19 cellular contexts compared by ENCODE assay signal in the genomic region with DNA sequence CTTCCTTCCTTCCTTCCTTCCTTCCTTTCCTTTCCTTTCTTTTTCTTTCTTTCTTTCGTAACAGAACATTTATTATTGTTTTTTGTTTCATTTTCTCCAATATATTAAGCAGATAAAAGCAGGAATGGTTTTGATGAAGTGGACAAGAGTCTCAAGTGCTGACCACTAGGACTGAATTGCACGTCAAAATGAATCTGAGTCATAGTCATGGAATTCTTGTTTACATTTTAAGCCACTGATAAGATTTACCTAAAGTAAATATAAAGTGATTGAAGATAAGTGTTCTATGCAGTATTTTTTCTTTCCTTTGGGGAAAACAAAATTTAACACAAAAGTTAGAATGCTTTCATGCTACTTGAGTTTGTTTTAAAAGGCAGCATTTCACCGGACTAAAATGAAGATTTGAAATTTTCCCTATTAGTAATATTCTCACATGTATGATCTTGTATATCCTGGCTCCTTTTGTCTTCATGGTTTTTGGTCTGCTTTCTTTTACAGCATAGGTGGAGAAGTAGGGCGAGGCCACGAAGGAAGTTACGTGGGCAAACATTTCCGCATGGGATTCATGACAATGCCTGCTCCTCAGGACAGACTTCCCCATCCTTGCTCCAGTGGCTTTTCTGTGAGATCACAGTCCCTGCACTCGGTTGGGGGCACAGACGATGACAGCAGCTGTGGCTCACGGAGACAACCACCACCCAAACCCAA.
A peak's percentile ranks its signal among the peaks of the same experiment; 100 is the strongest.
DNase-seq lines count a peak whose midpoint lies in the region; ATAC-seq and TF ChIP-seq lines count a peak whose summit lies in the region.
"Had no signal": no experiment of that assay in that cellular context is flagged by ENCODE, and none has a peak within 500 bp of the region (broad histone marks: within the 10 kb centered on the region; RNA-seq: fewer than 3 reads in every experiment).

No MANE protein-coding gene starts in this region.

- H3K27ac ChIP-seq in breast epithelium (no peak overlapping the region), upper lobe of right lung (no peak overlapping the region)
- H3K27ac ChIP-seq: neural progenitor cell, sigmoid colon, transverse colon had no signal

- H3K4me1 Mint-ChIP-seq in MCF 10A (ENCODE audit: insufficient read depth, unreplicated experiment): no peaks in the 10 kb centered on the region
- no peaks in the 10 kb centered on the region for H3K4me1 Mint-ChIP-seq in naive thymus-derived CD8-positive, alpha-beta T cell
- H3K4me1 Mint-ChIP-seq: activated CD4-positive, alpha-beta memory T cell treated with anti-CD3 and anti-CD28 coated beads, Interleukin-2, amount 10 ng/mL, durations not matched to agents 7 days and 5 days; activated naive CD8-positive, alpha-beta T cell treated with anti-CD3 and anti-CD28 coated beads, Interleukin-2, amount 50 U/mL, for 24 hours had no signal

- DNase-seq in MCF 10A (ENCODE audit: unreplicated experiment) (peak; percentile 6), breast epithelium (ENCODE audit: low spot score in 2 of 2) (no peak), RPMI7951 (ENCODE audit: low read depth) (peak; percentile 54), fibroblast of peridontal ligament (ENCODE audit: extremely low read depth) (peak; percentile 30), upper lobe of right lung (no peak), NCI-H82 (lab: John Stamatoyannopoulos, UW) (no peak)
- DNase-seq in effector CD8-positive, alpha-beta T cell (lab: John Stamatoyannopoulos, UW): no peak
- no peak for DNase-seq in naive thymus-derived CD8-positive, alpha-beta T cell
- DNase-seq: activated CD4-positive, alpha-beta memory T cell treated with anti-CD3 and anti-CD28 coated beads, Interleukin-2, amount 10 ng/mL, durations not matched to agents 7 days and 5 days; activated naive CD8-positive, alpha-beta T cell treated with anti-CD3 and anti-CD28 coated beads, Interleukin-2, amount 50 U/mL, for 24 hours; CD8-positive, alpha-beta T cell; Kasumi-1; mesendoderm; NCI-H187; NCI-H526 treated with DMSO at 0.1 percent for 48 hours; OCI-M1; sigmoid colon; transverse colon had no signal

- H3K4me3 ChIP-seq in breast epithelium: no peak overlapping the region
- no peak overlapping the region for H3K4me3 ChIP-seq in upper lobe of right lung
- H3K4me3 ChIP-seq: neural progenitor cell, sigmoid colon, transverse colon had no signal

- CTCF ChIA-PET in MCF 10A (lab: Yijun Ruan, JAX): no interaction called here

- no peaks in the 10 kb centered on the region for H3K4me1 ChIP-seq in breast epithelium
- H3K4me1 ChIP-seq in upper lobe of right lung: peaks cover 3% of the 10 kb centered on the region
- H3K4me1 ChIP-seq: neural progenitor cell, transverse colon had no signal

- TF ChIP-seq POLR2A in breast epithelium (IDR thresholded peaks at IDR 0.05): no peak

- TF ChIP-seq CTCF in MCF 10A (IDR thresholded peaks at IDR 0.05; ENCODE audit: unreplicated experiment) (no peak), breast epithelium (IDR thresholded peaks at IDR 0.05) (no peak), upper lobe of right lung (IDR thresholded peaks at IDR 0.05) (no peak)

- H3K9me3 Mint-ChIP-seq in MCF 10A (ENCODE audit: unreplicated experiment): no peaks in the 10 kb centered on the region
- H3K9me3 Mint-ChIP-seq in naive thymus-derived CD8-positive, alpha-beta T cell: no peaks in the 10 kb centered on the region
- H3K9me3 Mint-ChIP-seq: activated CD4-positive, alpha-beta memory T cell treated with anti-CD3 and anti-CD28 coated beads, Interleukin-2, amount 10 ng/mL, durations not matched to agents 7 days and 5 days; activated naive CD8-positive, alpha-beta T cell treated with anti-CD3 and anti-CD28 coated beads, Interleukin-2, amount 50 U/mL, for 24 hours; CD8-positive, alpha-beta T cell; neural progenitor cell had no signal

- H3K36me3 Mint-ChIP-seq in MCF 10A (ENCODE audit: insufficient read depth, unreplicated experiment): no peaks in the 10 kb centered on the region
- H3K36me3 Mint-ChIP-seq in naive thymus-derived CD8-positive, alpha-beta T cell: no peaks in the 10 kb centered on the region
- H3K36me3 Mint-ChIP-seq: CD8-positive, alpha-beta T cell; neural progenitor cell had no signal

- H3K4me3 Mint-ChIP-seq in MCF 10A (ENCODE audit: unreplicated experiment): no peak overlapping the region
- no peak overlapping the region for H3K4me3 Mint-ChIP-seq in naive thymus-derived CD8-positive, alpha-beta T cell
- H3K4me3 Mint-ChIP-seq: activated CD4-positive, alpha-beta memory T cell treated with anti-CD3 and anti-CD28 coated beads, Interleukin-2, amount 10 ng/mL, durations not matched to agents 7 days and 5 days; activated naive CD8-positive, alpha-beta T cell treated with anti-CD3 and anti-CD28 coated beads, Interleukin-2, amount 50 U/mL, for 24 hours; CD8-positive, alpha-beta T cell; neural progenitor cell had no signal

- peak; percentile 27 for ATAC-seq in upper lobe of right lung
- ATAC-seq in naive thymus-derived CD8-positive, alpha-beta T cell: no peak
- ATAC-seq: activated naive CD8-positive, alpha-beta T cell treated with anti-CD3 and anti-CD28 coated beads, Interleukin-2, amount 50 U/mL, for 24 hours; CD8-positive, alpha-beta T cell had no signal

- H3K27ac Mint-ChIP-seq in MCF 10A (ENCODE audit: low read depth, unreplicated experiment): no peak overlapping the region
- H3K27ac Mint-ChIP-seq in naive thymus-derived CD8-positive, alpha-beta T cell: peak overlapping the region in 1 of 10 donors; percentile 83
- H3K27ac Mint-ChIP-seq: activated CD4-positive, alpha-beta memory T cell treated with anti-CD3 and anti-CD28 coated beads, Interleukin-2, amount 10 ng/mL, durations not matched to agents 7 days and 5 days; activated naive CD8-positive, alpha-beta T cell treated with anti-CD3 and anti-CD28 coated beads, Interleukin-2, amount 50 U/mL, for 24 hours; CD8-positive, alpha-beta T cell; neural progenitor cell had no signal

- H3K27me3 Mint-ChIP-seq in MCF 10A (ENCODE audit: insufficient read depth, unreplicated experiment): peaks cover 28% of the 10 kb centered on the region
- H3K27me3 Mint-ChIP-seq in naive thymus-derived CD8-positive, alpha-beta T cell: peaks cover 0 to 15% (median 14%) of the 10 kb centered on the region in 5 donors
- H3K27me3 Mint-ChIP-seq: activated CD4-positive, alpha-beta memory T cell treated with anti-CD3 and anti-CD28 coated beads, Interleukin-2, amount 10 ng/mL, durations not matched to agents 7 days and 5 days had no signal

- BruUV-seq in MCF 10A (replicated peaks; lab: Mats Ljungman, UMichigan): no TSS peak

- POLR2A ChIA-PET in MCF 10A (lab: Yijun Ruan, JAX): no interaction called here
- POLR2A ChIA-PET in naive thymus-derived CD8-positive, alpha-beta T cell (lab: Charles Lee): no interaction called here

- no peaks in the 10 kb centered on the region for H3K36me3 ChIP-seq in breast epithelium
- no peaks in the 10 kb centered on the region for H3K36me3 ChIP-seq in upper lobe of right lung
- H3K36me3 ChIP-seq: neural progenitor cell, sigmoid colon, transverse colon had no signal

- intact Hi-C loops in MCF 10A (cut with micrococcal nuclease) (no loop called here), breast epithelium (cut with DNase I; ENCODE audit: low total_unique reads) (no loop called here), upper lobe of right lung (cut with DNase I) (no loop called here)

- no peaks in the 10 kb centered on the region for H3K27me3 ChIP-seq in breast epithelium
- H3K27me3 ChIP-seq in upper lobe of right lung: no peaks in the 10 kb centered on the region
- H3K27me3 ChIP-seq: neural progenitor cell, sigmoid colon, transverse colon had no signal

- H3K9me3 ChIP-seq in breast epithelium (no peaks in the 10 kb centered on the region), upper lobe of right lung (no peaks in the 10 kb centered on the region)
- H3K9me3 ChIP-seq: sigmoid colon, transverse colon had no signal

Comparison
In these comparisons a context has a peak if more than half of its experiments do, and no peak if none do; other contexts are left out.
1. DNase-seq: peak in MCF 10A (single experiment), RPMI7951 (single experiment) and fibroblast of peridontal ligament (single experiment); none in breast epithelium (0 of 2), upper lobe of right lung (single experiment), NCI-H82 (single experiment), effector CD8-positive, alpha-beta T cell (single experiment) and naive thymus-derived CD8-positive, alpha-beta T cell (0 of 10).